Comparison of ENCODE assay signal across 29 cellular contexts in the genomic region with DNA sequence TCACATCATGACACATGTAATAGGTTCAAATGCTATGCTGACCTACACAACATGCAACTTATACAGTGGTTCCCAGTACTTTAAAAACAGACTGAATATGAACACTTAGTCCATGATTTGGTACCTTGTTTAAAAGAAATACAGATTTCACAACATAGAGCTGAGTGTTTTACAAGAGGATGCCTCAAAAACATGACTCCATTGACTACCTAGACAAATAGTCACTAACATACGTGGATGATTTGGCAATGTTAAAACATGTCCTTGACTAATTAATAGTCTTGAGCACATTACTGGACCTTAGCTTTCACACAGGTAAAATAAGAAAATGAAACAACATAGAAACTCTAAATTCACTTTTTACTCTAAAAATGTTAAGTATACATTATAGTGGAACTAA.
"Had no signal": no experiment of that assay in that cellular context is flagged by ENCODE, and none has a peak within 500 bp of the region (broad histone marks: within the 10 kb centered on the region; RNA-seq: fewer than 3 reads in every experiment).

No MANE protein-coding gene starts in this region.

- H3K4me1 ChIP-seq: stomach, suprapubic skin, testis, thyroid gland, transverse colon, upper lobe of left lung, upper lobe of right lung, uterus, vagina had no signal

- DNase-seq: stimulated activated CD4-positive, alpha-beta T cell treated with anti-CD3 and anti-CD28 coated beads, Interleukin-2, amount 100 ng/mL, for 48 hours; stimulated activated CD4-positive, alpha-beta T cell treated with anti-CD3 and anti-CD28 coated beads, Interleukin-4, amount 100 ng/mL, for 1 hour; stimulated activated CD4-positive, alpha-beta T cell treated with anti-CD3 and anti-CD28 coated beads, Interleukin-4, amount 100 ng/mL, for 24 hours; stimulated activated CD4-positive, alpha-beta T cell treated with anti-CD3 and anti-CD28 coated beads, Interleukin-4, amount 100 ng/mL, for 4 hours; stimulated activated CD8-positive, alpha-beta memory T cell treated with anti-CD3 and anti-CD28 coated beads, Interleukin-4, amount 100 ng/mL, for 48 hours; stimulated activated naive B cell treated with anti-CD40 and anti-IgM and Interleukin-4, amounts not matched to agents 10 μg/mL and 1 μg/mL and 100 μg/mL, for 72 hours; stimulated activated naive CD4-positive, alpha-beta T cell; stimulated activated naive CD4-positive, alpha-beta T cell treated with Interleukin-2 at 50 U/mL for 16 hours; stimulated activated naive CD8-positive, alpha-beta T cell treated with anti-CD3 and anti-CD28 coated beads, Interleukin-15, amount 100 ng/mL, for 72 hours; stimulated activated naive CD8-positive, alpha-beta T cell treated with anti-CD3 and anti-CD28 coated beads, Interleukin-15, Interleukin-2, amounts not matched to agents 100 U/mL and 50 U/mL, for 24 hours; stomach; substantia nigra; testis; thyroid gland; tibial artery; transverse colon; trophoblast cell; upper lobe of left lung; upper lobe of right lung; uterus had no signal

- H3K4me1 Mint-ChIP-seq: stimulated activated effector memory CD8-positive, alpha-beta T cell treated with anti-CD3 and anti-CD28 coated beads, Interleukin-12 subunit alpha, Interleukin-12 subunit beta, amount 100 ng/mL, for 72 hours; stimulated activated memory B cell treated with anti-CD40 and anti-IgM and Interleukin-4, amounts not matched to agents 10 μg/mL and 1 μg/mL and 100 μg/mL, for 72 hours; stimulated activated naive B cell treated with anti-CD40 and anti-IgM and Interleukin-4, amounts not matched to agents 10 μg/mL and 1 μg/mL and 100 μg/mL, for 72 hours; stimulated activated naive CD8-positive, alpha-beta T cell treated with anti-CD3 and anti-CD28 coated beads, Interleukin-15, amount 100 ng/mL, for 72 hours had no signal

- H3K27me3 ChIP-seq: stomach, suprapubic skin, testis, thyroid gland, tibial artery, tibial nerve, transverse colon, upper lobe of left lung, upper lobe of right lung, uterus, vagina had no signal

- H3K27me3 Mint-ChIP-seq: stimulated activated memory B cell treated with anti-CD40 and anti-IgM and Interleukin-4, amounts not matched to agents 10 μg/mL and 1 μg/mL and 100 μg/mL, for 72 hours; stimulated activated naive B cell treated with anti-CD40 and anti-IgM and Interleukin-4, amounts not matched to agents 10 μg/mL and 1 μg/mL and 100 μg/mL, for 72 hours; stimulated activated naive CD8-positive, alpha-beta T cell treated with anti-CD3 and anti-CD28 coated beads, Interleukin-15, amount 100 ng/mL, for 72 hours; stimulated activated naive CD8-positive, alpha-beta T cell treated with anti-CD3 and anti-CD28 coated beads, Interleukin-15, Interleukin-2, amounts not matched to agents 100 ng/mL and 50 ng/mL, for 24 hours had no signal

- H3K27ac Mint-ChIP-seq: stimulated activated effector memory CD8-positive, alpha-beta T cell treated with anti-CD3 and anti-CD28 coated beads, Interleukin-12 subunit alpha, Interleukin-12 subunit beta, amount 100 ng/mL, for 72 hours; stimulated activated memory B cell treated with anti-CD40 and anti-IgM and Interleukin-4, amounts not matched to agents 10 μg/mL and 1 μg/mL and 100 μg/mL, for 72 hours; stimulated activated naive B cell treated with anti-CD40 and anti-IgM and Interleukin-4, amounts not matched to agents 10 μg/mL and 1 μg/mL and 100 μg/mL, for 72 hours; stimulated activated naive CD8-positive, alpha-beta T cell treated with anti-CD3 and anti-CD28 coated beads, Interleukin-15, Interleukin-2, amounts not matched to agents 100 ng/mL and 50 ng/mL, for 24 hours; type B pancreatic cell had no signal

- FAIRE-seq: urothelium cell line had no signal

- H3K9me3 ChIP-seq: stomach, suprapubic skin, testis, thoracic aorta, thyroid gland, tibial artery, tibial nerve, transverse colon, upper lobe of left lung, upper lobe of right lung, uterus, vagina had no signal

- H3K36me3 Mint-ChIP-seq: stimulated activated effector memory CD8-positive, alpha-beta T cell treated with anti-CD3 and anti-CD28 coated beads, Interleukin-12 subunit alpha, Interleukin-12 subunit beta, amount 100 ng/mL, for 72 hours; stimulated activated memory B cell treated with anti-CD40 and anti-IgM and Interleukin-4, amounts not matched to agents 10 μg/mL and 1 μg/mL and 100 μg/mL, for 72 hours; stimulated activated naive B cell treated with anti-CD40 and anti-IgM and Interleukin-4, amounts not matched to agents 10 μg/mL and 1 μg/mL and 100 μg/mL, for 72 hours; type B pancreatic cell had no signal

- H3K27ac ChIP-seq: stomach, suprapubic skin, testis, thoracic aorta, thyroid gland, tibial nerve, transverse colon, upper lobe of left lung, upper lobe of right lung, uterus, vagina had no signal

- ATAC-seq: stimulated activated effector memory CD8-positive, alpha-beta T cell treated with anti-CD3 and anti-CD28 coated beads, Interleukin-12 subunit alpha, Interleukin-12 subunit beta, amount 100 ng/mL, for 72 hours; stimulated activated memory B cell treated with anti-CD40 and anti-IgM and Interleukin-4, amounts not matched to agents 10 μg/mL and 1 μg/mL and 100 μg/mL, for 72 hours; stimulated activated naive B cell treated with anti-CD40 and anti-IgM and Interleukin-4, amounts not matched to agents 10 μg/mL and 1 μg/mL and 100 μg/mL, for 72 hours; stimulated activated naive CD8-positive, alpha-beta T cell treated with anti-CD3 and anti-CD28 coated beads, Interleukin-15, amount 100 ng/mL, for 72 hours; stimulated activated naive CD8-positive, alpha-beta T cell treated with anti-CD3 and anti-CD28 coated beads, Interleukin-15, Interleukin-2, amounts not matched to agents 100 U/mL and 50 U/mL, for 24 hours; upper lobe of right lung had no signal

- H3K36me3 ChIP-seq: stomach, suprapubic skin, thoracic aorta, thyroid gland, tibial artery, tibial nerve, transverse colon, upper lobe of left lung, upper lobe of right lung, uterus, vagina had no signal

- H3K4me3 Mint-ChIP-seq: stimulated activated effector memory CD8-positive, alpha-beta T cell treated with anti-CD3 and anti-CD28 coated beads, Interleukin-12 subunit alpha, Interleukin-12 subunit beta, amount 100 ng/mL, for 72 hours; stimulated activated memory B cell treated with anti-CD40 and anti-IgM and Interleukin-4, amounts not matched to agents 10 μg/mL and 1 μg/mL and 100 μg/mL, for 72 hours; stimulated activated naive B cell treated with anti-CD40 and anti-IgM and Interleukin-4, amounts not matched to agents 10 μg/mL and 1 μg/mL and 100 μg/mL, for 72 hours; stimulated activated naive CD8-positive, alpha-beta T cell treated with anti-CD3 and anti-CD28 coated beads, Interleukin-15, amount 100 ng/mL, for 72 hours; stimulated activated naive CD8-positive, alpha-beta T cell treated with anti-CD3 and anti-CD28 coated beads, Interleukin-15, Interleukin-2, amounts not matched to agents 100 ng/mL and 50 ng/mL, for 24 hours; type B pancreatic cell had no signal

- H3K4me3 ChIP-seq: stomach, suprapubic skin, testis, thoracic aorta, thyroid gland, tibial artery, tibial nerve, transverse colon, upper lobe of left lung, upper lobe of right lung, uterus, vagina had no signal

- H3K9me3 Mint-ChIP-seq: stimulated activated effector memory CD8-positive, alpha-beta T cell treated with anti-CD3 and anti-CD28 coated beads, Interleukin-12 subunit alpha, Interleukin-12 subunit beta, amount 100 ng/mL, for 72 hours; stimulated activated memory B cell treated with anti-CD40 and anti-IgM and Interleukin-4, amounts not matched to agents 10 μg/mL and 1 μg/mL and 100 μg/mL, for 72 hours; stimulated activated naive B cell treated with anti-CD40 and anti-IgM and Interleukin-4, amounts not matched to agents 10 μg/mL and 1 μg/mL and 100 μg/mL, for 72 hours; stimulated activated naive CD8-positive, alpha-beta T cell treated with anti-CD3 and anti-CD28 coated beads, Interleukin-15, amount 100 ng/mL, for 72 hours; stimulated activated naive CD8-positive, alpha-beta T cell treated with anti-CD3 and anti-CD28 coated beads, Interleukin-15, Interleukin-2, amounts not matched to agents 100 ng/mL and 50 ng/mL, for 24 hours; type B pancreatic cell had no signal
